In genomic region chr13:62537593-62537992, GRCh38 we compare ENCODE assay signal across 16 cellular contexts.
"Had no signal": no experiment of that assay in that cellular context is flagged by ENCODE, and none has a peak within 500 bp of the region (broad histone marks: within the 10 kb centered on the region; RNA-seq: fewer than 3 reads in every experiment).

No MANE protein-coding gene starts in this region.

- H3K4me1 Mint-ChIP-seq: activated naive CD4-positive, alpha-beta T cell treated with anti-CD3 and anti-CD28 coated beads, Interleukin-2, amount 50 U/mL, for 24 hours; central memory CD8-positive, alpha-beta T cell; naive thymus-derived CD8-positive, alpha-beta T cell; stimulated activated naive CD8-positive, alpha-beta T cell treated with anti-CD3 and anti-CD28 coated beads, Interleukin-15, amount 100 ng/mL, for 72 hours had no signal

- H3K4me3 Mint-ChIP-seq: activated naive CD4-positive, alpha-beta T cell treated with anti-CD3 and anti-CD28 coated beads, Interleukin-2, amount 50 U/mL, for 24 hours; central memory CD8-positive, alpha-beta T cell; naive thymus-derived CD8-positive, alpha-beta T cell; stimulated activated naive CD8-positive, alpha-beta T cell treated with anti-CD3 and anti-CD28 coated beads, Interleukin-15, amount 100 ng/mL, for 72 hours had no signal

- H3K27me3 Mint-ChIP-seq: activated naive CD4-positive, alpha-beta T cell treated with anti-CD3 and anti-CD28 coated beads, Interleukin-2, amount 50 U/mL, for 24 hours; central memory CD8-positive, alpha-beta T cell; naive thymus-derived CD8-positive, alpha-beta T cell; stimulated activated naive CD8-positive, alpha-beta T cell treated with anti-CD3 and anti-CD28 coated beads, Interleukin-15, amount 100 ng/mL, for 72 hours had no signal

- ATAC-seq: foreskin keratinocyte; left cardiac atrium; naive thymus-derived CD8-positive, alpha-beta T cell; psoas muscle; right cardiac atrium; stimulated activated naive CD8-positive, alpha-beta T cell treated with anti-CD3 and anti-CD28 coated beads, Interleukin-15, amount 100 ng/mL, for 72 hours had no signal

- H3K36me3 Mint-ChIP-seq: activated naive CD4-positive, alpha-beta T cell treated with anti-CD3 and anti-CD28 coated beads, Interleukin-2, amount 50 U/mL, for 24 hours; naive thymus-derived CD8-positive, alpha-beta T cell had no signal

- DNase-seq: activated CD4-positive, alpha-beta T cell treated with anti-CD3 and anti-CD28 coated beads, Interleukin-2, amount 50 U/mL, for 1 hour; activated CD4-positive, CD25-positive, alpha-beta regulatory T cell treated with anti-CD3 and anti-CD28 coated beads, Interleukin-2, amount 50 U/mL, for 72 hours; activated gamma-delta T cell; foreskin keratinocyte; left cardiac atrium; naive thymus-derived CD8-positive, alpha-beta T cell; ovary; psoas muscle; right cardiac atrium; small intestine; stimulated activated CD4-positive, alpha-beta T cell treated with anti-CD3 and anti-CD28 coated beads, Interleukin-4, amount 100 ng/mL, for 1 hour; stimulated activated naive CD8-positive, alpha-beta T cell treated with anti-CD3 and anti-CD28 coated beads, Interleukin-15, amount 100 ng/mL, for 72 hours; transverse colon; uterus had no signal

- H3K27ac Mint-ChIP-seq: activated naive CD4-positive, alpha-beta T cell treated with anti-CD3 and anti-CD28 coated beads, Interleukin-2, amount 50 U/mL, for 24 hours; naive thymus-derived CD8-positive, alpha-beta T cell; stimulated activated naive CD8-positive, alpha-beta T cell treated with anti-CD3 and anti-CD28 coated beads, Interleukin-15, amount 100 ng/mL, for 72 hours had no signal
